Comparison of ENCODE assay signal across 8 cellular contexts in the genomic region with DNA sequence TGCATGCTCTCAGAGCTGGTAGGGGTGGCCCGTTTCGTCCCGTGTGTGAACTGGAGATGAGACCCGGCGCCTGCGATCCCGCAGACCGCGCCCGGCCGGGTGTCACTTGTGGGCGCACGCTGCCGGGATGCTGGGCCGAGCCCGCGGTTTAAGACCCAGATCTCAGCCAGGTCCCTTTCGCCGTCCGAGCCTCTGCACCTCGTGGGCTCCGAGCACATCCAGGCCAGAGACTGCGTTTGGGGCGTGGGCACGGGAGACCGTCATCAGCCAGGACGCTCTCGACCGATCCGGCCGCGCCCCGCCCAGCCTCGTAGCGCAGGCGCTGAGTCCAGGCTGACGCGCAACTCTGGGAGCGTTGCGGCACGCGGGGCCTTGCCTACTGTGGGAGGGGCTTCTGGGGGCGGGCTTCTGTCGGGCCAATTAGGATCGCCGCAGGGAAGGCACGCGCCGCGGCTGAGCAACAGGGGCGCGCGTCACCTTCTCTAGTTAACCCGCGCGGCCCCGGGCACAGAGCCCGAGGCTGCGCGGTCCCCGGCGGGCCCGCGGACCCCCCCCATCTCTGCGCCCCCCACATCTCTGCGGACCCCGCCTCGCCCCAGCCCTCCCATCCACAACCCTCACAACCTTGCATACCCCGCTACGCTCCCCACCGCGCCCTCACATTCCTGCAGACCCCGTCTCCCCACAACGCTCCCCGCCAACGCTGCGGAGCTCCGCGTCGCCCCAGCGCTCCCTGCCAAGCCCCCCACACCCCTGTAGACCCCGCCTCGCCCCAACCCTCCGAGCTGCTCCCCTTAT. TPM values are rescaled to one million over a fixed set of nuclear protein-coding genes. Genes with fewer than 3 reads are reported as not detected.
DNase-seq lines count a peak whose midpoint lies in the region; ATAC-seq and TF ChIP-seq lines count a peak whose summit lies in the region.

No MANE protein-coding gene starts in this region.

- H3K9me3 ChIP-seq in duodenal mucosa (ENCODE audit: control insufficient read depth in 1 of 2, low read length in 2 of 2) (no peaks in the 10 kb centered on the region), lung (ENCODE audit: control insufficient read depth in 2 of 2, insufficient read depth in 1 of 2, low read length in 1 of 2) (no peaks in the 10 kb centered on the region)

- CTCF ChIA-PET in activated CD4-positive, alpha-beta memory T cell treated with anti-CD3 and anti-CD28 coated beads, Interleukin-2, amount 10 ng/mL, durations not matched to agents 7 days and 5 days (lab: Charles Lee), result interaction anchor here (0.6 to 1.1 kb wide), 2 partner anchors 11 to 509 kb away, joined by 4 to 6 read pairs; a partner anchor contains a TSS

- H3K36me3 ChIP-seq in duodenal mucosa (ENCODE audit: control insufficient read depth in 1 of 2, insufficient read depth in 2 of 2, low read length in 2 of 2) (peaks cover 11 to 31% of the 10 kb centered on the region in 2 donors), lung (ENCODE audit: control insufficient read depth in 2 of 2, insufficient read depth in 2 of 2, low read length in 2 of 2) (peaks cover 0 to 31% of the 10 kb centered on the region in 2 donors)

- H3K27ac Mint-ChIP-seq in CD14-positive monocyte, result peak overlapping the region; percentile 98 to 100 (median 98)
- H3K27ac Mint-ChIP-seq in activated CD4-positive, alpha-beta memory T cell treated with anti-CD3 and anti-CD28 coated beads, Interleukin-2, amount 10 ng/mL, durations not matched to agents 7 days and 5 days, result peak overlapping the region; percentile 100

- H3K27me3 Mint-ChIP-seq in CD14-positive monocyte (ENCODE audit: low read depth in 3 of 3), result peaks cover 0 to 5% (median 0%) of the 10 kb centered on the region in 3 donors
- no peaks in the 10 kb centered on the region for H3K27me3 Mint-ChIP-seq in activated CD4-positive, alpha-beta memory T cell treated with anti-CD3 and anti-CD28 coated beads, Interleukin-2, amount 10 ng/mL, durations not matched to agents 7 days and 5 days

- intact Hi-C loops in CD14-positive monocyte (cut with micrococcal nuclease), result loop anchor here in 1 of 2 donors (1.0 kb wide), 1 partner anchor 12 kb away; a partner anchor contains a TSS

- 0 to 1% methylated on average over 52 to 84 of the region's 84 CpGs for WGBS in lung, 2 donors

- H3K4me1 ChIP-seq in duodenal mucosa (ENCODE audit: control insufficient read depth in 1 of 2, insufficient read depth in 2 of 2, low read length in 2 of 2), result peaks cover 7 to 17% of the 10 kb centered on the region in 2 donors
- H3K4me1 ChIP-seq in lung (ENCODE audit: control insufficient read depth in 2 of 2, insufficient read depth in 2 of 2, low read length in 2 of 2), result peaks cover 0 to 8% of the 10 kb centered on the region in 2 donors

- POLR2A ChIA-PET in activated CD4-positive, alpha-beta memory T cell treated with anti-CD3 and anti-CD28 coated beads, Interleukin-2, amount 10 ng/mL, durations not matched to agents 7 days and 5 days (lab: Charles Lee), result interaction anchor here (1.0 to 3.7 kb wide), 13 partner anchors 8 to 1111 kb away, joined by 3 to 67 read pairs (median 4); a partner anchor contains a TSS

- H3K27me3 ChIP-seq in duodenal mucosa (ENCODE audit: control insufficient read depth in 1 of 2, insufficient read depth in 2 of 2, low read length in 2 of 2) (no peaks in the 10 kb centered on the region), lung (ENCODE audit: control insufficient read depth, insufficient read depth) (no peaks in the 10 kb centered on the region)

- H3K36me3 Mint-ChIP-seq in CD14-positive monocyte, result peaks cover 20 to 43% of the 10 kb centered on the region in 2 donors
- H3K36me3 Mint-ChIP-seq in activated CD4-positive, alpha-beta memory T cell treated with anti-CD3 and anti-CD28 coated beads, Interleukin-2, amount 10 ng/mL, durations not matched to agents 7 days and 5 days (ENCODE audit: low read depth), result no peaks in the 10 kb centered on the region

- TF ChIP-seq CTCF in CD14-positive monocyte (IDR thresholded peaks at IDR 0.05) (no peak), lung (IDR thresholded peaks at IDR 0.05; ENCODE audit: control extremely low read depth, extremely low read depth) (no peak)

- no peaks in the 10 kb centered on the region for H3K9me3 Mint-ChIP-seq in CD14-positive monocyte
- no peaks in the 10 kb centered on the region for H3K9me3 Mint-ChIP-seq in activated CD4-positive, alpha-beta memory T cell treated with anti-CD3 and anti-CD28 coated beads, Interleukin-2, amount 10 ng/mL, durations not matched to agents 7 days and 5 days

- ATAC-seq in GM19438 (IDR thresholded peaks at IDR 0.05; ENCODE audit: low read depth, unreplicated experiment), result peak; percentile 81
- peak; percentile 68 for ATAC-seq in HG03571 (IDR thresholded peaks at IDR 0.05; ENCODE audit: unreplicated experiment)
- ATAC-seq in lung (ENCODE audit: insufficient read depth, low FRiP score), result peak; percentile 95

- H3K4me3 ChIP-seq in duodenal mucosa (ENCODE audit: low read depth in 1 of 2, low read length in 2 of 2), result peak overlapping the region; percentile 74 to 82
- H3K4me3 ChIP-seq in lung, result peak overlapping the region; percentile 48

- H3K9ac ChIP-seq in duodenal mucosa (ENCODE audit: low read depth in 1 of 2, low read length in 2 of 2), result peak overlapping the region; percentile 85 to 96

- H3K27ac ChIP-seq in duodenal mucosa (ENCODE audit: low read depth, low read length) (peak overlapping the region; percentile 89), lung (ENCODE audit: low read depth in 1 of 2, low read length in 1 of 2) (peak overlapping the region; percentile 79 to 90)

- peak; percentile 98 for DNase-seq in CD14-positive monocyte (ENCODE audit: low spot score)
- peak; percentile 98 for DNase-seq in NCI-H82 (lab: John Stamatoyannopoulos, UW)
- DNase-seq in activated CD4-positive, alpha-beta memory T cell treated with anti-CD3 and anti-CD28 coated beads, Interleukin-2, amount 10 ng/mL, durations not matched to agents 7 days and 5 days, result peak; percentile 99
- peak; percentile 99 for DNase-seq in lung (ENCODE audit: low spot score)
- peak; percentile 94 to 98 (median 95) for DNase-seq in stimulated activated CD4-positive, alpha-beta T cell treated with anti-CD3 and anti-CD28 coated beads, TNF-alpha, amount 100 ng/mL, for 24 hours (ENCODE audit: low read depth in 3 of 3)

- H3K4me3 Mint-ChIP-seq in CD14-positive monocyte, result peak overlapping the region; percentile 91 to 97
- H3K4me3 Mint-ChIP-seq in activated CD4-positive, alpha-beta memory T cell treated with anti-CD3 and anti-CD28 coated beads, Interleukin-2, amount 10 ng/mL, durations not matched to agents 7 days and 5 days, result peak overlapping the region; percentile 98

- H3K4me1 Mint-ChIP-seq in CD14-positive monocyte, result peaks cover 47% of the 10 kb centered on the region
- H3K4me1 Mint-ChIP-seq in activated CD4-positive, alpha-beta memory T cell treated with anti-CD3 and anti-CD28 coated beads, Interleukin-2, amount 10 ng/mL, durations not matched to agents 7 days and 5 days, result peaks cover 31% of the 10 kb centered on the region

RNA-seq across cellular contexts. Expression of a gene that starts 0.7 kb away (rescaled TPM):
- polyA plus RNA-seq in CD14-positive monocyte, result under 1 TPM in 1 of 2 donors, not detected in 1; 0.56 TPM
- total RNA-seq in activated CD4-positive, alpha-beta memory T cell treated with anti-CD3 and anti-CD28 coated beads, Interleukin-2, amount 10 ng/mL, durations not matched to agents 7 days and 5 days, result under 1 TPM in 1 of 2 experiments, not detected in 1; 0.23 TPM
- 1 to 10 TPM in 1 of 2 donors, under 1 TPM in 1; 0.65 to 2.1 TPM for total RNA-seq in lung
- 1 to 10 TPM; 1.1 to 1.6 TPM for polyA plus RNA-seq in lung

RNA-seq across cellular contexts. Expression of a gene that starts 5.9 kb away (rescaled TPM):
- polyA plus RNA-seq in CD14-positive monocyte (10 to 100 TPM; 35.6 to 38.6 TPM), lung (10 to 100 TPM; 16.7 to 32.6 TPM)
- 10 to 100 TPM; 43.5 to 45.2 TPM for total RNA-seq in activated CD4-positive, alpha-beta memory T cell treated with anti-CD3 and anti-CD28 coated beads, Interleukin-2, amount 10 ng/mL, durations not matched to agents 7 days and 5 days
- total RNA-seq in lung, result 10 to 100 TPM; 35.0 to 79.0 TPM

RNA-seq across cellular contexts. Expression of a gene that starts 11.7 kb away (rescaled TPM):
- polyA plus RNA-seq in CD14-positive monocyte (1 to 10 TPM; 6.9 to 8.4 TPM), lung (10 to 100 TPM; 44.0 to 60.4 TPM)
- total RNA-seq in activated CD4-positive, alpha-beta memory T cell treated with anti-CD3 and anti-CD28 coated beads, Interleukin-2, amount 10 ng/mL, durations not matched to agents 7 days and 5 days, result 10 to 100 TPM; 51.6 to 55.5 TPM
- 10 to 100 TPM; 27.2 to 59.7 TPM for total RNA-seq in lung

RNA-seq across cellular contexts. Expression of a gene that starts 18.1 kb away (rescaled TPM):
- polyA plus RNA-seq in CD14-positive monocyte (100 to 1,000 TPM; 176 to 187 TPM), lung (100 to 1,000 TPM; 203 to 410 TPM)
- 100 to 1,000 TPM; 112 to 125 TPM for total RNA-seq in activated CD4-positive, alpha-beta memory T cell treated with anti-CD3 and anti-CD28 coated beads, Interleukin-2, amount 10 ng/mL, durations not matched to agents 7 days and 5 days
- total RNA-seq in lung, result 100 to 1,000 TPM in 1 of 2 donors, 10 to 100 TPM in 1; 39.0 to 297 TPM

RNA-seq across cellular contexts. Expression of a gene that starts 57.0 kb away (rescaled TPM):
- polyA plus RNA-seq in CD14-positive monocyte (1 to 10 TPM in 1 of 2 donors, under 1 TPM in 1; 0.76 to 2.1 TPM), lung (10 to 100 TPM in 1 of 2 donors, 1 to 10 TPM in 1; 9.0 to 17.3 TPM)
- total RNA-seq in activated CD4-positive, alpha-beta memory T cell treated with anti-CD3 and anti-CD28 coated beads, Interleukin-2, amount 10 ng/mL, durations not matched to agents 7 days and 5 days, result 10 to 100 TPM; 11.4 to 13.7 TPM
- total RNA-seq in lung, result 10 to 100 TPM; 29.2 to 35.7 TPM

Comparison
In these comparisons a context has a peak if more than half of its experiments do, and no peak if none do; other contexts are left out.
1. Peak in every context shown above with its lines: DNase-seq, ATAC-seq, H3K4me3 ChIP-seq and H3K27ac ChIP-seq.